ENCODE assay signal across 9 cellular contexts in genomic region chr9:124011460-124012301, GRCh38. TPM values are rescaled to one million over a fixed set of nuclear protein-coding genes. Genes with fewer than 3 reads are reported as not detected.
A peak's percentile ranks its signal among the peaks of the same experiment; 100 is the strongest.
DNase-seq lines count a peak whose midpoint lies in the region; ATAC-seq, FAIRE-seq and TF ChIP-seq lines count a peak whose summit lies in the region.
"Had no signal": no experiment of that assay in that cellular context is flagged by ENCODE, and none has a peak within 500 bp of the region (broad histone marks: within the 10 kb centered on the region; RNA-seq: fewer than 3 reads in every experiment).

LHX2 (plus strand) TSS chr9:124011768; CDS start chr9:124012349, 581 bp downstream.

- FAIRE-seq in H1 (lab: Jason Lieb, UNC), result no peak

- H3K4ac ChIP-seq in H1 (replicated peaks; ENCODE audit: insufficient read length, low read depth, low read length), result no peak within 1 kb of the TSS

- ATAC-seq in mucosa of descending colon, result peak; percentile 90
- ATAC-seq in GM18867 (IDR thresholded peaks at IDR 0.05; ENCODE audit: unreplicated experiment), result no peak

- H2BK5ac ChIP-seq in H1 (ENCODE audit: low read depth, low read length), result no peak within 1 kb of the TSS

- H2BK15ac ChIP-seq in H1 (ENCODE audit: low read length), result no peak within 1 kb of the TSS; the same call in 1 of the 2 replicates

- peaks cover 18% of the 10 kb centered on the region for H3K36me3 Mint-ChIP-seq in activated CD4-positive, alpha-beta T cell treated with anti-CD3 and anti-CD28 coated beads, Interleukin-2, amount 10 ng/mL, durations not matched to agents 24 days and 14 days (ENCODE audit: low read depth)

- no peak within 1 kb of the TSS for H3K23ac ChIP-seq in H1 (ENCODE audit: insufficient read length)

- TF ChIP-seq CTCF in H1 (IDR thresholded peaks at IDR 0.05; ENCODE audit: control extremely low read depth in 1 of 3, insufficient read depth in 1 of 3, low read depth in 1 of 3, low read length in 3 of 3) (peak in 1 of 3 experiments; percentile 25; a peak in 2 of 4 replicates), mucosa of descending colon (IDR thresholded peaks at IDR 0.05) (no peak), tibial artery (IDR thresholded peaks at IDR 0.05) (no peak)

- no peak within 1 kb of the TSS for H3K56ac ChIP-seq in H1 (replicated peaks; ENCODE audit: insufficient read length, low read depth, low read length)

- H3K27me3 ChIP-seq in H1 (replicated peaks in 1 of 4; ENCODE audit: control insufficient read depth in 3 of 4, extremely low read depth in 1 of 4, insufficient read depth in 3 of 4, low read length in 3 of 4) (peaks cover 91 to 98% (median 96%) of the 10 kb centered on the region in 4 experiments), tibial artery (peaks cover 35 to 100% of the 10 kb centered on the region in 2 donors)

- in situ Hi-C loops in KBM-7 (cut with MboI; ENCODE audit: low pct_unique_long_range_greater_than_20kb, low sequenced_read_pairs), result no loop called here

- no peak within 1 kb of the TSS; the same call in 1 of the 2 replicates for H3K18ac ChIP-seq in H1 (ENCODE audit: extremely low read depth, low read length)

- H2AK5ac ChIP-seq in H1 (ENCODE audit: low read depth, low read length), result no peak within 1 kb of the TSS

- H3K4me3 ChIP-seq in H1 (ENCODE audit: extremely low read depth in 1 of 4, insufficient read depth in 2 of 4, low read depth in 3 of 4, low read length in 4 of 4) (peak within 1 kb of the TSS; percentile 14 to 56 (median 30); a peak in 6 of 8 replicates), mucosa of descending colon (no peak within 1 kb of the TSS), tibial artery (peak within 1 kb of the TSS; percentile 26 to 48)

- H3K4me1 Mint-ChIP-seq in activated CD4-positive, alpha-beta T cell treated with anti-CD3 and anti-CD28 coated beads, Interleukin-2, amount 10 ng/mL, durations not matched to agents 24 days and 14 days, result peaks cover 10% of the 10 kb centered on the region

- peaks cover 2% of the 10 kb centered on the region; the same call in 1 of the 2 replicates for H3K23me2 ChIP-seq in H1 (ENCODE audit: low read depth, low read length)

- H3K36me3 ChIP-seq in H1 (ENCODE audit: control insufficient read depth in 2 of 4, insufficient read depth in 4 of 4, low read length in 3 of 4) (peaks cover 0 to 13% (median 0%) of the 10 kb centered on the region in 4 experiments; a peak in 1 of 8 replicates), mucosa of descending colon (ENCODE audit: low read depth) (no peaks in the 10 kb centered on the region), tibial artery (no peaks in the 10 kb centered on the region)

- no peak within 1 kb of the TSS for H2BK20ac ChIP-seq in H1 (ENCODE audit: low read length)

- intact Hi-C loops in activated CD4-positive, alpha-beta T cell treated with anti-CD3 and anti-CD28 coated beads, Interleukin-2, amount 10 ng/mL, durations not matched to agents 24 days and 14 days (cut with micrococcal nuclease), result loop anchor here (10.0 kb wide), 1 partner anchor 493 kb away; the partner anchor contains the start of gene NR5A1
- intact Hi-C loops in mucosa of descending colon (cut with DNase I, micrococcal nuclease), result no loop called here
- intact Hi-C loops in tibial artery (cut with DNase I; ENCODE audit: low total_unique reads), result no loop called here

- TF ChIP-seq EP300 in H1 (IDR thresholded peaks at IDR 0.05; ENCODE audit: borderline replicate concordance in 1 of 2, low read depth in 2 of 2, low read length in 2 of 2), result peak in 1 of 2 experiments; percentile 30; a peak in 1 of 3 replicates

- POLR2A ChIA-PET in H1 (lab: Charles Lee; ENCODE audit: partially characterized antibody), result interaction anchor here (1.0 to 2.1 kb wide), 3 partner anchors 11 to 15 kb away, joined by 3 to 6 read pairs (median 4); no protein-coding TSS in a partner anchor

- H3K27ac ChIP-seq in H1 (ENCODE audit: low read depth, low read length) (no peak within 1 kb of the TSS), tibial artery (no peak within 1 kb of the TSS)

- no peak within 1 kb of the TSS for H4K5ac ChIP-seq in H1 (ENCODE audit: insufficient read length, low read depth, low read length)

- H3K4me3 Mint-ChIP-seq in activated CD4-positive, alpha-beta T cell treated with anti-CD3 and anti-CD28 coated beads, Interleukin-2, amount 10 ng/mL, durations not matched to agents 24 days and 14 days, result no peak within 1 kb of the TSS

- H3K27me3 Mint-ChIP-seq in activated CD4-positive, alpha-beta T cell treated with anti-CD3 and anti-CD28 coated beads, Interleukin-2, amount 10 ng/mL, durations not matched to agents 24 days and 14 days, result peaks cover 64% of the 10 kb centered on the region

- peak; percentile 72 for DNase-seq in activated CD4-positive, alpha-beta T cell treated with anti-CD3 and anti-CD28 coated beads, Interleukin-2, amount 10 ng/mL, durations not matched to agents 24 days and 14 days
- DNase-seq in activated CD4-positive, alpha-beta T cell treated with anti-CD3 and anti-CD28 coated beads for 4 hours, result no peak
- DNase-seq in KBM-7, result peak; percentile 68
- DNase-seq in RPMI7951 (ENCODE audit: low read depth), result peak; percentile 77
- DNase-seq in H1 (ENCODE audit: low read depth in 1 of 2, low spot score in 2 of 2), result peak; percentile 88
- DNase-seq in mucosa of descending colon, result peak; percentile 51 to 71 (median 65)
- peak in 1 of 2 donors; percentile 62 for DNase-seq in tibial artery
- DNase-seq: DND-41 had no signal

- no peak for TF ChIP-seq POLR2A in H1 (IDR thresholded peaks at IDR 0.05; ENCODE audit: control extremely low read depth in 1 of 2, low read depth in 2 of 2, low read length in 2 of 2)

- peak within 1 kb of the TSS; percentile 78 for H3K27ac Mint-ChIP-seq in activated CD4-positive, alpha-beta T cell treated with anti-CD3 and anti-CD28 coated beads, Interleukin-2, amount 10 ng/mL, durations not matched to agents 24 days and 14 days

- H3K9me3 Mint-ChIP-seq in activated CD4-positive, alpha-beta T cell treated with anti-CD3 and anti-CD28 coated beads, Interleukin-2, amount 10 ng/mL, durations not matched to agents 24 days and 14 days, result peaks cover 10% of the 10 kb centered on the region

- peak within 1 kb of the TSS; percentile 62 for H4K8ac ChIP-seq in H1 (ENCODE audit: extremely low read depth, insufficient read depth, low read length)

- no peak within 1 kb of the TSS for H4K91ac ChIP-seq in H1 (replicated peaks; ENCODE audit: insufficient read length, low read length)

- H2BK12ac ChIP-seq in H1 (ENCODE audit: low read depth, low read length), result no peak within 1 kb of the TSS

- H3K4me2 ChIP-seq in H1 (ENCODE audit: insufficient read depth in 1 of 2, low read depth in 2 of 2, low read length in 2 of 2), result peak within 1 kb of the TSS; percentile 51 to 73

- H3K79me1 ChIP-seq in H1 (ENCODE audit: low read depth, low read length), result no peaks in the 10 kb centered on the region

- no peaks in the 10 kb centered on the region for H3K9me3 ChIP-seq in H1 (ENCODE audit: insufficient read depth in 2 of 2, low read depth in 1 of 2, low read length in 1 of 2)
- no peaks in the 10 kb centered on the region for H3K9me3 ChIP-seq in mucosa of descending colon
- no peaks in the 10 kb centered on the region for H3K9me3 ChIP-seq in tibial artery

- CTCF ChIA-PET in H1 (lab: Charles Lee; ENCODE audit: partially characterized antibody), result interaction anchor here (0.8 to 6.0 kb wide), 5 partner anchors 8 to 496 kb away, joined by 3 to 25 read pairs (median 4); no protein-coding TSS in a partner anchor

- no peak within 1 kb of the TSS; the same call in 1 of the 2 replicates for H2AFZ ChIP-seq in H1 (ENCODE audit: low read length)

- 0% methylated on average over 13 of the region's 95 CpGs; no CpG with 5 or more reads in 1 of the 2 experiments for WGBS in H1 (ENCODE audit: extremely low coverage in 1 of 2, insufficient coverage in 1 of 2, insufficient read length in 1 of 2, insufficient replicate concordance in 2 of 2, low coverage in 1 of 2, low lambda C conversion rate in 2 of 2, missing lambda C conversion rate in 1 of 2), 2 experiments

- TF ChIP-seq RAD21 in H1 (IDR thresholded peaks at IDR 0.05 in 1 of 2, conservative IDR thresholded peaks at IDR 0.05 in 1 of 2; ENCODE audit: low read depth in 2 of 2, low read length in 2 of 2), result 0 out of 4 replicates have a peak, but pooled peaks of 1 of the 2 experiments have one; percentile 10

- no peak within 1 kb of the TSS for H3K14ac ChIP-seq in H1 (ENCODE audit: insufficient read length)

- no peak within 1 kb of the TSS for H2BK120ac ChIP-seq in H1 (replicated peaks; ENCODE audit: low read depth, low read length)

- no peak within 1 kb of the TSS for H3K9ac ChIP-seq in H1 (replicated peaks in 1 of 4; ENCODE audit: extremely low read depth in 1 of 4, low read depth in 3 of 4, low read length in 3 of 4)

- no peaks in the 10 kb centered on the region for H3K79me2 ChIP-seq in H1 (ENCODE audit: control insufficient read depth in 1 of 2, insufficient read depth in 2 of 2, low read length in 2 of 2)

- H3K4me1 ChIP-seq in H1 (replicated peaks in 1 of 4; ENCODE audit: control insufficient read depth in 3 of 4, insufficient read depth in 4 of 4, low read length in 3 of 4) (peaks cover 15 to 65% (median 26%) of the 10 kb centered on the region in 4 experiments), mucosa of descending colon (ENCODE audit: low read depth) (peaks cover 42% of the 10 kb centered on the region), tibial artery (peaks cover 0 to 57% (median 43%) of the 10 kb centered on the region in 4 donors)

- peaks cover 28 to 33% of the 10 kb centered on the region in 2 experiments for H4K20me1 ChIP-seq in H1 (replicated peaks in 1 of 2; ENCODE audit: control insufficient read depth in 1 of 2, insufficient read depth in 2 of 2, low read length in 2 of 2)

TF ChIP-seq in H1, 55 proteins besides CTCF, POLR2A, EP300 and RAD21 (continues in another document):
- TF ChIP-seq SP2 (IDR thresholded peaks at IDR 0.05; ENCODE audit: low read length) (no peak), EGR1 (IDR thresholded peaks at IDR 0.05; ENCODE audit: borderline replicate concordance, low read depth, low read length) (peak; percentile 49; the same call in 1 of the 2 replicates), KDM4A (IDR thresholded peaks at IDR 0.05; ENCODE audit: low read depth, low read length, severe bottlenecking) (peak; percentile 38)

RNA-seq across cellular contexts. Expression of gene LHX2, which starts in this region (rescaled TPM):
- not detected in 2 replicates for total RNA-seq in activated CD4-positive, alpha-beta T cell treated with anti-CD3 and anti-CD28 coated beads, Interleukin-2, amount 10 ng/mL, durations not matched to agents 24 days and 14 days
- 0.39 and 1.1 TPM in 2 replicates for total RNA-seq in RPMI7951 (2014; rRNA removed; shearing (Covaris generic))
- 0.11 and 0.17 TPM in 2 replicates for total RNA-seq in H1 (2021; fragmentation: NEBNext Ultra II Directional; extraction: Animal tissue kit (Norgen Biotek cat#: 25700))
- 0.72 and 0.86 TPM in 2 replicates for polyA plus RNA-seq in H1 (2011; rRNA removed)
- polyA plus RNA-seq in H1 (2011; cell fraction: cytosol; rRNA removed), result 0.66 TPM
- 0.20 TPM for polyA plus RNA-seq in H1 (2011; cell fraction: nucleus; rRNA removed)
- 0.31 to 0.59 TPM (median 0.37 TPM) in 3 of 4 replicates, not detected in the other for polyA plus RNA-seq in H1 (2012, experiment 1 of 2)
- polyA plus RNA-seq in H1 (2012, experiment 2 of 2), result 0.66 TPM
- polyA plus RNA-seq in H1 (2013, experiment 1 of 2), result 0.34 TPM
- polyA plus RNA-seq in H1 (2013, experiment 2 of 2), result 0.20 TPM
- polyA minus RNA-seq in H1 (2011; rRNA and poly(A)+ RNA removed), result 0.49 TPM in 1 of 2 replicates, not detected in the other
- polyA minus RNA-seq in H1 (2011; cell fraction: cytosol; rRNA and poly(A)+ RNA removed), result not detected
- polyA minus RNA-seq in H1 (2011; cell fraction: nucleus; rRNA and poly(A)+ RNA removed), result 0.50 TPM
- total RNA-seq in mucosa of descending colon, result not detected

Comparison
In these comparisons a context has a peak if more than half of its experiments do, and no peak if none do; other contexts are left out.
1. Peak in DNase-seq in activated CD4-positive, alpha-beta T cell treated with anti-CD3 and anti-CD28 coated beads, Interleukin-2, amount 10 ng/mL, durations not matched to agents 24 days and 14 days; RNA of the gene not detected or under 1 TPM.
2. Peak in DNase-seq, H3K4me3 ChIP-seq and H3K4me2 ChIP-seq in H1; RNA of the gene not detected or under 1 TPM.
3. Peak in DNase-seq and ATAC-seq in mucosa of descending colon; RNA of the gene not detected or under 1 TPM.
4. DNase-seq: peak in KBM-7 (single experiment) and RPMI7951 (single experiment); none in activated CD4-positive, alpha-beta T cell treated with anti-CD3 and anti-CD28 coated beads for 4 hours (0 of 2).